8 cellular contexts compared by ENCODE assay signal in the genomic region with DNA sequence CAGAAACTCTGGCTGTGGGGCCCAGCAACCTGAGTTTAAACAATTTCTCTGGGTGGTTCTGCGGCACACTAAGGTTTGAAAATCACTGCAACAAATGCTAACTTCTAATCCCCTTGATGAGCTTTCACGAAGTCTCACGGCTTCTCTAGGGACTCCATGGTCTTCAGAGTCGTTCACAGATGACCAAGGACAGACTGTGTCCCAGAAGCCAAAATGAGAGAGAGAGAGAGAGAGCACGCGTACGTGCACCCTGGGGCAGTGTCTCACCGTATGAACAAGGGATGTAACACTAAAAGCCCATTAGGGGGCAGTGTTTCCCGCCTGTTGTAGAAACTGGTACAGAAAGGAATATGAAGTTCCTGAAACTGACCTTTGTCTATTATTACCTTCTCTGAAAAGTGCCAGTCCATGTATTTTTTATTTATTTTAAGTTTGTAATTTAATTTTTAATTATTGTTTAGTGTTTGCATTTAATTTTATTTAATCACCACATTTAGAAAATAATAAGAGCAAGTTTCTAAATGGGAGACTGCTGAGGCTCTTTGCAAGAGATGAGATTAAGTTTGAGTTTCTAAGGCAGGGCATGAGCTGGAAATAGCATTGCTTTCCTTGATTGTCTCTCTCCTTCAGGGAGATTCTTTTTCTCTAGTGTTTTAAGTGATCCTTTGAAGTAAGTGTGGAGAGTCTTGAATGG. TPM values are rescaled to one million over a fixed set of nuclear protein-coding genes. Genes with fewer than 3 reads are reported as not detected.
DNase-seq lines count a peak whose midpoint lies in the region; ATAC-seq, FAIRE-seq and TF ChIP-seq lines count a peak whose summit lies in the region.

No MANE protein-coding gene starts in this region.

- no peaks in the 10 kb centered on the region for H3K36me3 ChIP-seq in ovary

- no peak overlapping the region for H3K4me3 ChIP-seq in ovary

- TF ChIP-seq POLR2A in ovary (IDR thresholded peaks at IDR 0.05) = no peak

- peak; percentile 71 for ATAC-seq in GM21528 (IDR thresholded peaks at IDR 0.05; ENCODE audit: low FRiP score, unreplicated experiment)

- intact Hi-C loops in ovary (cut with DNase I) = loop anchor here in 1 of 4 donors (5.0 kb wide), 1 partner anchor 62 kb away; no protein-coding TSS in a partner anchor

- no peaks in the 10 kb centered on the region for H3K9me3 ChIP-seq in ovary

- DNase-seq in DMS 273 treated with DMSO at 0.1 percent for 48 hours (lab: John Stamatoyannopoulos, UW) = peak; percentile 62
- peak; percentile 52 for DNase-seq in RWPE1 (ENCODE audit: low spot score)
- peak; percentile 29 for DNase-seq in activated gamma-delta T cell treated with anti-CD3 and anti-CD28 coated beads, Interleukin-2, amount 50 U/mL, for 16 hours (ENCODE audit: low read depth)
- peak; percentile 72 for DNase-seq in foreskin melanocyte
- DNase-seq in ovary = peak in 4 of 5 donors; percentile 37 to 74 (median 50)
- peak; percentile 76 for DNase-seq in urothelium cell line (ENCODE audit: low spot score)

- no peak overlapping the region for H3K27ac ChIP-seq in RWPE1
- H3K27ac ChIP-seq in ovary = peak overlapping the region in 1 of 2 donors; percentile 95

- H3K27me3 ChIP-seq in ovary = no peaks in the 10 kb centered on the region

- CTCF ChIA-PET in RWPE1 (lab: Yijun Ruan, JAX) = interaction anchor here (0.5 to 2.0 kb wide), 10 partner anchors 10 to 210 kb away, joined by 3 to 5 read pairs (median 4); partner anchors contain the start of gene GPRC5A

- no peak for FAIRE-seq in urothelium cell line (lab: Jason Lieb, UNC)

- WGBS in ovary, 3 donors = 13 to 21% (median 17%) methylated on average over 9 of the region's 9 CpGs

- no peak for TF ChIP-seq EP300 in ovary (IDR thresholded peaks at IDR 0.05)

- TF ChIP-seq CTCF in LNCAP (IDR thresholded peaks at IDR 0.05) (peak; percentile 77), RWPE1 (conservative IDR thresholded peaks at IDR 0.05; ENCODE audit: low read depth) (peak; percentile 58), ovary (IDR thresholded peaks at IDR 0.05) (peak; percentile 56 to 74 (median 70))

- peaks cover 10% of the 10 kb centered on the region for H3K4me1 ChIP-seq in ovary (ENCODE audit: insufficient read depth)

- POLR2A ChIA-PET in RWPE1 (lab: Yijun Ruan, JAX; ENCODE audit: low non-redundant PET) = no interaction called here

RNA-seq across cellular contexts. Expression of gene APOLD1, which starts 3.4 kb away (rescaled TPM):
- 10 to 100 TPM in 4 of 7 donors, 1 to 10 TPM in 3; 2.7 to 20.7 (median 10.0) TPM for total RNA-seq in ovary
- 1 to 10 TPM; 6.1 to 7.3 TPM for polyA plus RNA-seq in ovary

RNA-seq across cellular contexts. Expression of gene DDX47, which starts 24.3 kb away (rescaled TPM):
- total RNA-seq in ovary = 10 to 100 TPM; 45.6 to 59.8 (median 52.3) TPM
- 10 to 100 TPM; 38.6 to 71.7 TPM for polyA plus RNA-seq in ovary
